Comparison of ENCODE assay signal across 10 cellular contexts in genomic region chr9:133032171-133032570, GRCh38. TPM values are rescaled to one million over a fixed set of nuclear protein-coding genes. Genes with fewer than 3 reads are reported as not detected.
DNase-seq lines count a peak whose midpoint lies in the region; ATAC-seq and TF ChIP-seq lines count a peak whose summit lies in the region.
"Had no signal": no experiment of that assay in that cellular context is flagged by ENCODE, and none has a peak within 500 bp of the region (broad histone marks: within the 10 kb centered on the region; RNA-seq: fewer than 3 reads in every experiment).

No MANE protein-coding gene starts in this region.

- H3K4me3 ChIP-seq in hepatocyte = peak overlapping the region; percentile 89

- H3K4me1 ChIP-seq in hepatocyte (ENCODE audit: insufficient read depth) = peaks cover 19% of the 10 kb centered on the region

- H2AFZ ChIP-seq in hepatocyte = no peak overlapping the region

- H3K27me3 ChIP-seq in hepatocyte = no peaks in the 10 kb centered on the region
- H3K27me3 ChIP-seq: neutrophil, Peyer's patch had no signal

- no peaks in the 10 kb centered on the region for H3K9me3 Mint-ChIP-seq in activated naive CD4-positive, alpha-beta T cell treated with anti-CD3 and anti-CD28 coated beads for 36 hours
- no peaks in the 10 kb centered on the region for H3K9me3 Mint-ChIP-seq in activated B cell treated with CpG ODN at 0.5 μM for 24 hours
- peaks cover 0 to 7% of the 10 kb centered on the region in 2 donors for H3K9me3 Mint-ChIP-seq in stimulated activated naive CD8-positive, alpha-beta T cell treated with anti-CD3 and anti-CD28 coated beads, Interleukin-15, amount 100 ng/mL, for 72 hours

- peaks cover 68% of the 10 kb centered on the region for H3K79me2 ChIP-seq in hepatocyte

- 88% methylated on average over 10 of the region's 10 CpGs for WGBS in hepatocyte (ENCODE audit: low lambda C conversion rate, missing lambda C conversion rate)

- no peaks in the 10 kb centered on the region for H3K9me2 ChIP-seq in hepatocyte (replicated peaks; ENCODE audit: insufficient read depth)

- CTCF ChIA-PET in activated naive CD4-positive, alpha-beta T cell treated with anti-CD3 and anti-CD28 coated beads for 36 hours (lab: Charles Lee) = interaction anchor here (0.8 to 5.1 kb wide), 6 partner anchors 10 to 149 kb away, joined by 3 to 40 read pairs (median 6); no protein-coding TSS in a partner anchor
- CTCF ChIA-PET in activated B cell treated with CpG ODN at 0.5 μM for 24 hours (lab: Charles Lee) = interaction anchor here (4.3 kb wide), 1 partner anchor 10 kb away, joined by 32 read pairs; no protein-coding TSS in a partner anchor

- no peaks in the 10 kb centered on the region for H3K27me3 Mint-ChIP-seq in activated naive CD4-positive, alpha-beta T cell treated with anti-CD3 and anti-CD28 coated beads for 36 hours (ENCODE audit: low read depth)
- H3K27me3 Mint-ChIP-seq in activated B cell treated with CpG ODN at 0.5 μM for 24 hours = no peaks in the 10 kb centered on the region
- no peaks in the 10 kb centered on the region for H3K27me3 Mint-ChIP-seq in stimulated activated naive CD8-positive, alpha-beta T cell treated with anti-CD3 and anti-CD28 coated beads, Interleukin-15, amount 100 ng/mL, for 72 hours

- intact Hi-C loops in activated naive CD4-positive, alpha-beta T cell treated with anti-CD3 and anti-CD28 coated beads for 36 hours (cut with micrococcal nuclease) = loop anchor here (5.0 to 10.0 kb wide), 2 partner anchors 90 to 383 kb away; partner anchors contain the start of genes REXO4 and TSC1
- intact Hi-C loops in activated B cell treated with CpG ODN at 0.5 μM for 24 hours (cut with micrococcal nuclease) = loop anchor here (5.0 kb wide), 2 partner anchors 620 to 1130 kb away; partner anchors contain the start of genes CFAP77 and RNU6ATAC

- H3K4me1 Mint-ChIP-seq in activated naive CD4-positive, alpha-beta T cell treated with anti-CD3 and anti-CD28 coated beads for 36 hours (ENCODE audit: low read depth) = peaks cover 42% of the 10 kb centered on the region
- peaks cover 47% of the 10 kb centered on the region for H3K4me1 Mint-ChIP-seq in activated B cell treated with CpG ODN at 0.5 μM for 24 hours
- peaks cover 60% of the 10 kb centered on the region for H3K4me1 Mint-ChIP-seq in stimulated activated naive CD8-positive, alpha-beta T cell treated with anti-CD3 and anti-CD28 coated beads, Interleukin-15, amount 100 ng/mL, for 72 hours

- H4K20me1 ChIP-seq in hepatocyte (ENCODE audit: insufficient read depth, poor library complexity, severe bottlenecking) = peaks cover 14% of the 10 kb centered on the region

- no peaks in the 10 kb centered on the region for H3K9me3 ChIP-seq in hepatocyte (ENCODE audit: low read depth)
- H3K9me3 ChIP-seq: neutrophil, Peyer's patch had no signal

- ATAC-seq in activated B cell treated with CpG ODN at 0.5 μM for 24 hours (ENCODE audit: low read depth) = no peak
- ATAC-seq in stimulated activated naive CD8-positive, alpha-beta T cell treated with anti-CD3 and anti-CD28 coated beads, Interleukin-15, amount 100 ng/mL, for 72 hours = no peak

- peak overlapping the region; percentile 39 for H3K27ac Mint-ChIP-seq in activated naive CD4-positive, alpha-beta T cell treated with anti-CD3 and anti-CD28 coated beads for 36 hours
- no peak overlapping the region for H3K27ac Mint-ChIP-seq in activated B cell treated with CpG ODN at 0.5 μM for 24 hours
- H3K27ac Mint-ChIP-seq in stimulated activated naive CD8-positive, alpha-beta T cell treated with anti-CD3 and anti-CD28 coated beads, Interleukin-15, amount 100 ng/mL, for 72 hours = no peak overlapping the region

- POLR2A ChIA-PET in activated B cell treated with CpG ODN at 0.5 μM for 24 hours (lab: Charles Lee) = interaction anchor here (0.6 to 0.7 kb wide), 2 partner anchors 649 to 1913 kb away, joined by 3 to 4 read pairs; no protein-coding TSS in a partner anchor

- TF ChIP-seq CTCF in activated B cell treated with CpG ODN at 0.5 μM for 24 hours (IDR thresholded peaks at IDR 0.05) (no peak), hepatocyte (IDR thresholded peaks at IDR 0.05; ENCODE audit: poor library complexity) (no peak)

- H3K4me3 Mint-ChIP-seq in activated naive CD4-positive, alpha-beta T cell treated with anti-CD3 and anti-CD28 coated beads for 36 hours = peak overlapping the region; percentile 98
- H3K4me3 Mint-ChIP-seq in activated B cell treated with CpG ODN at 0.5 μM for 24 hours = peak overlapping the region; percentile 99
- H3K4me3 Mint-ChIP-seq in stimulated activated naive CD8-positive, alpha-beta T cell treated with anti-CD3 and anti-CD28 coated beads, Interleukin-15, amount 100 ng/mL, for 72 hours = peak overlapping the region; percentile 90 to 97

- no peak overlapping the region for H3K27ac ChIP-seq in hepatocyte
- H3K27ac ChIP-seq: neutrophil, Peyer's patch had no signal

- H3K4me2 ChIP-seq in hepatocyte = peak overlapping the region; percentile 94

- H3K36me3 Mint-ChIP-seq in activated naive CD4-positive, alpha-beta T cell treated with anti-CD3 and anti-CD28 coated beads for 36 hours (ENCODE audit: low read depth) = peaks cover 6% of the 10 kb centered on the region
- H3K36me3 Mint-ChIP-seq in activated B cell treated with CpG ODN at 0.5 μM for 24 hours (ENCODE audit: low read depth) = peaks cover 22% of the 10 kb centered on the region

- H3K36me3 ChIP-seq in hepatocyte (replicated peaks; ENCODE audit: insufficient read depth, low read depth) = no peaks in the 10 kb centered on the region
- H3K36me3 ChIP-seq: Peyer's patch had no signal

- DNase-seq in activated naive CD4-positive, alpha-beta T cell treated with anti-CD3 and anti-CD28 coated beads for 36 hours = no peak
- DNase-seq in activated naive CD4-positive, alpha-beta T cell treated with Interleukin-2 at 50 U/mL for 16 hours = no peak
- DNase-seq in activated B cell treated with CpG ODN at 0.5 μM for 24 hours (no peak), hepatocyte (ENCODE audit: low spot score) (no peak), dedifferentiated amniotic fluid mesenchymal stem cell (ENCODE audit: extremely low spot score) (no peak), cerebellar nuclear complex (lab: John Stamatoyannopoulos, UW) (no peak)
- DNase-seq in stimulated activated naive CD8-positive, alpha-beta T cell treated with anti-CD3 and anti-CD28 coated beads, Interleukin-15, amount 100 ng/mL, for 72 hours = no peak
- no peak for DNase-seq in activated CD8-positive, alpha-beta memory T cell treated with anti-CD3 and anti-CD28 coated beads for 24 hours

RNA-seq across cellular contexts. Expression of gene GTF3C5, which starts 1.4 kb away (rescaled TPM):
- 100 to 1,000 TPM; 102 to 108 TPM for total RNA-seq in activated naive CD4-positive, alpha-beta T cell treated with anti-CD3 and anti-CD28 coated beads for 36 hours
- total RNA-seq in activated B cell treated with CpG ODN at 0.5 μM for 24 hours = 53.6 and 56.6 TPM in 2 replicates
- total RNA-seq in hepatocyte = 45.0 and 52.5 TPM in 2 replicates
- polyA plus RNA-seq in hepatocyte = 66.0 and 87.3 TPM in 2 replicates

RNA-seq across cellular contexts. Expression of gene CEL, which starts 29.6 kb away (rescaled TPM):
- 1 to 10 TPM; 2.1 to 2.2 TPM for total RNA-seq in activated naive CD4-positive, alpha-beta T cell treated with anti-CD3 and anti-CD28 coated beads for 36 hours
- total RNA-seq in activated B cell treated with CpG ODN at 0.5 μM for 24 hours (0.49 and 0.64 TPM in 2 replicates), hepatocyte (2.4 and 4.4 TPM in 2 replicates)
- 5.9 and 6.6 TPM in 2 replicates for polyA plus RNA-seq in hepatocyte

RNA-seq across cellular contexts. Expression of gene GFI1B, which starts 53.7 kb away (rescaled TPM):
- total RNA-seq in activated naive CD4-positive, alpha-beta T cell treated with anti-CD3 and anti-CD28 coated beads for 36 hours = not detected
- total RNA-seq in activated B cell treated with CpG ODN at 0.5 μM for 24 hours = 0.07 and 0.38 TPM in 2 replicates
- total RNA-seq in hepatocyte = 0.10 TPM in 1 of 2 replicates, not detected in the other
- not detected in 2 replicates for polyA plus RNA-seq in hepatocyte
